Comparison of ENCODE assay signal across 9 cellular contexts in genomic region chrX:41481264-41482109, GRCh38. TPM values are rescaled to one million over a fixed set of nuclear protein-coding genes. Genes with fewer than 3 reads are reported as not detected.
DNase-seq lines count a peak whose midpoint lies in the region; ATAC-seq and TF ChIP-seq lines count a peak whose summit lies in the region.
"Had no signal": no experiment of that assay in that cellular context is flagged by ENCODE, and none has a peak within 500 bp of the region (broad histone marks: within the 10 kb centered on the region; RNA-seq: fewer than 3 reads in every experiment).

No MANE protein-coding gene starts in this region.

- DNase-seq in cardiac muscle cell (ENCODE audit: low read depth in 1 of 2, low spot score in 1 of 2) (no peak), Right ventricle myocardium superior (no peak), NT2/D1 (ENCODE audit: low read depth, low spot score) (no peak), epithelial cell of proximal tubule (ENCODE audit: low read depth) (no peak), NCI-H146 (lab: John Stamatoyannopoulos, UW) (no peak), cerebellum (ENCODE audit: low spot score) (no peak)
- DNase-seq in stimulated activated naive CD8-positive, alpha-beta T cell treated with anti-CD3 and anti-CD28 coated beads, Interleukin-15, Interleukin-2, amounts not matched to agents 100 U/mL and 50 U/mL, for 24 hours, result peak; percentile 6
- DNase-seq: activated naive CD8-positive, alpha-beta T cell treated with anti-CD3 and anti-CD28 coated beads, Interleukin-2, amount 10 ng/mL, durations not matched to agents 7 days and 5 days had no signal

- intact Hi-C loops in Right ventricle myocardium superior (cut with DNase I), result no loop called here

- H3K27me3 ChIP-seq in cardiac muscle cell, result no peaks in the 10 kb centered on the region
- H3K27me3 ChIP-seq in NT2/D1 (ENCODE audit: insufficient read depth, insufficient read length), result no peaks in the 10 kb centered on the region

- no peak overlapping the region for H3K4me3 ChIP-seq in cardiac muscle cell
- no peak overlapping the region for H3K4me3 ChIP-seq in NT2/D1 (ENCODE audit: insufficient read length, low read depth)
- no peak overlapping the region for H3K4me3 ChIP-seq in epithelial cell of proximal tubule (ENCODE audit: low read depth, low read length)

- H3K9me3 ChIP-seq in cardiac muscle cell (ENCODE audit: low read depth), result no peaks in the 10 kb centered on the region
- H3K9me3 ChIP-seq in NT2/D1 (ENCODE audit: insufficient read depth, low read length), result no peaks in the 10 kb centered on the region

- H3K4me1 ChIP-seq in cardiac muscle cell (ENCODE audit: low read depth), result no peaks in the 10 kb centered on the region
- peaks cover 6% of the 10 kb centered on the region for H3K4me1 ChIP-seq in NT2/D1 (ENCODE audit: insufficient read depth, insufficient read length)

- H3K36me3 ChIP-seq in cardiac muscle cell (no peaks in the 10 kb centered on the region), NT2/D1 (ENCODE audit: insufficient read depth, insufficient read length, low read length) (no peaks in the 10 kb centered on the region)

- peak; percentile 39 for TF ChIP-seq CTCF in cardiac muscle cell (IDR thresholded peaks at IDR 0.05; ENCODE audit: low read depth, low read length)
- TF ChIP-seq CTCF in epithelial cell of proximal tubule (conservative IDR thresholded peaks at IDR 0.05; ENCODE audit: low read depth, low read length), result peak; percentile 49

- peak overlapping the region; percentile 21 for H3K9ac ChIP-seq in NT2/D1 (ENCODE audit: insufficient read length, low read depth)

- no peak for ATAC-seq in Right ventricle myocardium superior (ENCODE audit: poor library complexity)
- no peak for ATAC-seq in stimulated activated naive CD8-positive, alpha-beta T cell treated with anti-CD3 and anti-CD28 coated beads, Interleukin-15, Interleukin-2, amounts not matched to agents 100 U/mL and 50 U/mL, for 24 hours
- no peak for ATAC-seq in GM18867 (IDR thresholded peaks at IDR 0.05; ENCODE audit: unreplicated experiment)

- no peak overlapping the region for H3K27ac ChIP-seq in cardiac muscle cell

RNA-seq across cellular contexts. Expression of gene NYX, which starts 34.3 kb away (rescaled TPM):
- total RNA-seq in cardiac muscle cell (0.07 and 0.09 TPM in 2 replicates), Right ventricle myocardium superior (not detected), epithelial cell of proximal tubule (0.12 and 0.43 TPM in 2 replicates), cerebellum (not detected)
- polyA plus RNA-seq in cardiac muscle cell, result 0.26 TPM in 1 of 2 replicates, not detected in the other
- total RNA-seq: activated naive CD8-positive, alpha-beta T cell treated with anti-CD3 and anti-CD28 coated beads, Interleukin-2, amount 10 ng/mL, durations not matched to agents 7 days and 5 days had no signal
